ENCODE assay signal across 1 cellular context in the genomic region with DNA sequence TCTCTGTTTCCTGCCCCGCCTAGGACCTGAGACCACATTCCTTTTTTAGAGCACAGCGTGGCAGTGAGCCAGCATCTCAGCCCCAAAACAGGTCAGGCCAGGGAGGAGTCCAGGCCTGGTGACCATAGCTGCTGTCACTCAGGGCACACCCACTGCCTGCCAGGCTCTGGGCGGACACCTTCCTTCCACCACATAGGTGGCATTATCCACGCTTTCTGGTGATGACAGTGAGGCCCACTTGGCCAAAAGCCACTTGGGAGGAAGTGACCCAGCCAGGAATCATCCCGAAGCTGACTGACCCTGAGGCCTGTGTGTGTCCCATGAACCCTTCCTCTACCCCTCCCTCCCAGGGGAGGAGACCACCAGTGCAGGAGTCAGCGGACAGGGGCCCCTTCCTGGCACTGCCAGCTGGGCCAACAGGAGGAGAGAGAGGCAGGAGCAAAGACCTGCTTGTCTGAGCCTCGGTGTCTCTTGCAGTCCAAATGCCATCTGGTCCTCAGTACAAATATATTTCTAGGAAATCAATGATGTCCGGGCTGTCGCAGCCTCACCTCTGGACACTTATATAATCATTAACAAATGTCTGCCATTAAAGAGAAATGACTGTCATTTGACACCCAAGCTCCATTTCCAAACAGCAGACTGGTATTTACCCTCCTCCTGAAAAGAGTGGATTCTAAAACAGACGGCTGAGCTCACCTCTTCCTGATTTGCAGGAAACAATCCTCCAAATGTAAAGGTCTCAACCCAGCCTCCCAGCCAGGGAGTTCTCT.
TF ChIP-seq lines count a peak whose summit lies in the region.

No MANE protein-coding gene starts in this region.

TF ChIP-seq in SK-N-SH, 30 proteins besides CTCF, POLR2A, EP300 and RAD21 (continued from another document):
- no peak for TF ChIP-seq USF1 (IDR thresholded peaks at IDR 0.05; ENCODE audit: borderline replicate concordance, low read depth)
- no peak for TF ChIP-seq ELF1 (IDR thresholded peaks at IDR 0.05)
- TF ChIP-seq GABPA (IDR thresholded peaks at IDR 0.05; ENCODE audit: low read depth) = no peak
- no peak for TF ChIP-seq SIN3A (IDR thresholded peaks at IDR 0.05; ENCODE audit: borderline replicate concordance, low read depth, low read length)
- TF ChIP-seq REST (IDR thresholded peaks at IDR 0.05; ENCODE audit: low read depth, low read length) = no peak
- no peak for TF ChIP-seq JUND (IDR thresholded peaks at IDR 0.05)
- no peak for TF ChIP-seq IRF3 (IDR thresholded peaks at IDR 0.05; ENCODE audit: low read depth, low read length)
- TF ChIP-seq FOSL2 (IDR thresholded peaks at IDR 0.05; ENCODE audit: borderline replicate concordance, low read depth) = no peak
TF ChIP-seq in SK-N-SH: peak in this region for 0.
